Comparison of ENCODE assay signal across 9 cellular contexts in genomic region chr7:95527033-95527775, GRCh38. TPM values are rescaled to one million over a fixed set of nuclear protein-coding genes. Genes with fewer than 3 reads are reported as not detected.
DNase-seq lines count a peak whose midpoint lies in the region; ATAC-seq and TF ChIP-seq lines count a peak whose summit lies in the region.
"Had no signal": no experiment of that assay in that cellular context is flagged by ENCODE, and none has a peak within 500 bp of the region (broad histone marks: within the 10 kb centered on the region; RNA-seq: fewer than 3 reads in every experiment).

No MANE protein-coding gene starts in this region.

- H3K4me3 ChIP-seq in AG10803 (ENCODE audit: low read length) (no peak overlapping the region), breast epithelium (no peak overlapping the region)

- H3K36me3 ChIP-seq in breast epithelium = no peaks in the 10 kb centered on the region

- TF ChIP-seq CTCF in AG10803 (conservative IDR thresholded peaks at IDR 0.05; ENCODE audit: low read length) = peak; percentile 97
- TF ChIP-seq CTCF in breast epithelium (IDR thresholded peaks at IDR 0.05) = peak; percentile 73 to 93 (median 89)

- no peak overlapping the region for H3K27ac ChIP-seq in breast epithelium

- no peaks in the 10 kb centered on the region for H3K9me3 ChIP-seq in breast epithelium

- ATAC-seq in GM18502 (IDR thresholded peaks at IDR 0.05; ENCODE audit: poor library complexity, unreplicated experiment) = peak; percentile 64
- peak; percentile 65 for ATAC-seq in HG03439 (IDR thresholded peaks at IDR 0.05; ENCODE audit: unreplicated experiment)
- no peak for ATAC-seq in stimulated activated naive CD8-positive, alpha-beta T cell treated with anti-CD3 and anti-CD28 coated beads, Interleukin-15, Interleukin-2, amounts not matched to agents 100 U/mL and 50 U/mL, for 24 hours
- ATAC-seq in GM18519 (IDR thresholded peaks at IDR 0.05; ENCODE audit: low FRiP score, unreplicated experiment) = no peak

- no peaks in the 10 kb centered on the region for H3K27me3 ChIP-seq in breast epithelium

- H3K4me1 ChIP-seq in breast epithelium = no peaks in the 10 kb centered on the region

- intact Hi-C loops in breast epithelium (cut with DNase I; ENCODE audit: low total_unique reads) = loop anchor here (5.0 kb wide), 1 partner anchor 160 kb away; no protein-coding TSS in a partner anchor

- DNase-seq in AG10803 (ENCODE audit: low read depth) = peak; percentile 50
- peak; percentile 53 for DNase-seq in NCI-H774 (lab: John Stamatoyannopoulos, UW)
- DNase-seq in breast epithelium (ENCODE audit: low spot score in 2 of 2) = peak in 1 of 2 donors; percentile 42
- peak; percentile 79 for DNase-seq in islet precursor cell
- peak; percentile 15 for DNase-seq in stimulated activated naive CD8-positive, alpha-beta T cell treated with anti-CD3 and anti-CD28 coated beads, Interleukin-15, Interleukin-2, amounts not matched to agents 100 U/mL and 50 U/mL, for 24 hours

- no peak for TF ChIP-seq POLR2A in breast epithelium (IDR thresholded peaks at IDR 0.05)

RNA-seq across cellular contexts. Expression of gene ASB4, which starts 41.5 kb away (rescaled TPM):
- total RNA-seq in breast epithelium = under 1 TPM; 0.16 to 0.33 (median 0.29) TPM
- total RNA-seq: natural killer cell treated with Interleukin-12 subunit alpha and Interleukin-12 subunit beta and Interleukin-15 and Interleukin-18, amount 100 ng/mL, for 72 hours had no signal

Comparison
In these comparisons a context has a peak if more than half of its experiments do, and no peak if none do; other contexts are left out.
1. ATAC-seq: peak in GM18502 (single experiment) and HG03439 (single experiment); none in stimulated activated naive CD8-positive, alpha-beta T cell treated with anti-CD3 and anti-CD28 coated beads, Interleukin-15, Interleukin-2, amounts not matched to agents 100 U/mL and 50 U/mL, for 24 hours (single experiment) and GM18519 (single experiment).